ENCODE assay signal across 10 cellular contexts in genomic region chr21:32414579-32415358, GRCh38. TPM values are rescaled to one million over a fixed set of nuclear protein-coding genes. Genes with fewer than 3 reads are reported as not detected.
DNase-seq lines count a peak whose midpoint lies in the region; ATAC-seq, FAIRE-seq and TF ChIP-seq lines count a peak whose summit lies in the region.
"Had no signal": no experiment of that assay in that cellular context is flagged by ENCODE, and none has a peak within 500 bp of the region (broad histone marks: within the 10 kb centered on the region; RNA-seq: fewer than 3 reads in every experiment).

No MANE protein-coding gene starts in this region.

- DNase-seq in heart left ventricle (no peak), Right ventricle myocardium inferior (ENCODE audit: missing footprints) (no peak), astrocyte of the cerebellum (ENCODE audit: low read depth) (no peak), kidney tubule cell (ENCODE audit: low spot score) (peak; percentile 34), uterus (no peak), GM12891 (ENCODE audit: insufficient read length, low spot score) (no peak)
- no peak for DNase-seq in activated CD4-positive, alpha-beta T cell treated with anti-CD3 and anti-CD28 coated beads for 1 hour
- DNase-seq: stimulated activated CD8-positive, alpha-beta memory T cell treated with anti-CD3 and anti-CD28 coated beads, Interleukin-4, amount 100 ng/mL, for 48 hours had no signal

- H3K4me3 ChIP-seq in heart left ventricle (peak overlapping the region in 10 of 12 donors; percentile 51 to 95 (median 78)), astrocyte of the cerebellum (ENCODE audit: low read depth, low read length) (no peak overlapping the region), uterus (peak overlapping the region; percentile 72 to 90)

- H3K27me3 ChIP-seq in heart left ventricle (no peaks in the 10 kb centered on the region), uterus (no peaks in the 10 kb centered on the region)

- FAIRE-seq in GM12891 (lab: Jason Lieb, UNC) = no peak
- FAIRE-seq: G401.6 had no signal

- peak overlapping the region; percentile 24 to 100 (median 99) for H3K27ac ChIP-seq in heart left ventricle
- peak overlapping the region; percentile 98 to 100 for H3K27ac ChIP-seq in uterus

- no peak for ATAC-seq in heart left ventricle
- no peak for ATAC-seq in Right ventricle myocardium inferior
- ATAC-seq in GM19351 (IDR thresholded peaks at IDR 0.05; ENCODE audit: unreplicated experiment) = no peak

- H3K9me3 ChIP-seq in heart left ventricle = no peaks in the 10 kb centered on the region
- H3K9me3 ChIP-seq in uterus = no peaks in the 10 kb centered on the region

- TF ChIP-seq POLR2A in heart left ventricle (IDR thresholded peaks at IDR 0.05) = no peak
- no peak for TF ChIP-seq POLR2A in uterus (IDR thresholded peaks at IDR 0.05)
- no peak for TF ChIP-seq POLR2A in GM12891 (IDR thresholded peaks at IDR 0.05; ENCODE audit: low read depth, low read length)

- in situ Hi-C loops in astrocyte of the cerebellum (cut with HindIII; ENCODE audit: low sequenced_read_pairs) = loop anchor here (5.0 kb wide), 1 partner anchor 108 kb away; no protein-coding TSS in a partner anchor

- peaks cover 12 to 75% (median 50%) of the 10 kb centered on the region in 12 donors for H3K4me1 ChIP-seq in heart left ventricle
- H3K4me1 ChIP-seq in uterus = peaks cover 0 to 14% of the 10 kb centered on the region in 2 donors

- peaks cover 0 to 13% (median 6%) of the 10 kb centered on the region in 9 donors for H3K36me3 ChIP-seq in heart left ventricle
- H3K36me3 ChIP-seq in uterus = no peaks in the 10 kb centered on the region

- intact Hi-C loops in heart left ventricle (cut with DNase I) = loop anchor here in 9 of 10 donors (5.0 to 10.0 kb wide), 8 partner anchors 38 to 198 kb away; partner anchors contain the start of gene CFAP298 (in 1 of the 9)
- intact Hi-C loops in Right ventricle myocardium inferior (cut with DNase I) = loop anchor here (5.0 kb wide), 1 partner anchor 198 kb away; the partner anchor contains the start of gene CFAP298
- intact Hi-C loops in uterus (cut with DNase I; ENCODE audit: low total_unique reads) = loop anchor here (10.0 kb wide), 1 partner anchor 190 kb away; no protein-coding TSS in a partner anchor

- WGBS in heart left ventricle, 4 donors = 49 to 73% (median 57%) methylated on average over 8 of the region's 8 CpGs

- TF ChIP-seq CTCF in heart left ventricle (IDR thresholded peaks at IDR 0.05) (peak in 10 of 12 donors; percentile 9 to 58 (median 33)), astrocyte of the cerebellum (IDR thresholded peaks at IDR 0.05; ENCODE audit: low read depth, low read length, missing control alignments) (peak; percentile 59), uterus (IDR thresholded peaks at IDR 0.05) (peak; percentile 26 to 57 (median 42))

TF ChIP-seq in GM12891, 5 proteins besides CTCF, POLR2A, EP300 and RAD21:
- TF ChIP-seq POLR2AphosphoS5 (IDR thresholded peaks at IDR 0.05; ENCODE audit: low read depth, low read length) = no peak
- TF ChIP-seq SPI1 (IDR thresholded peaks at IDR 0.05; ENCODE audit: low read depth, low read length) = no peak
- TF ChIP-seq POU2F2 (IDR thresholded peaks at IDR 0.05; ENCODE audit: low read depth, low read length) = no peak
- no peak for TF ChIP-seq PAX5 (IDR thresholded peaks at IDR 0.05; ENCODE audit: insufficient read depth, low read length, severe bottlenecking)
- no peak for TF ChIP-seq TAF1 (IDR thresholded peaks at IDR 0.05; ENCODE audit: low read depth, low read length)

RNA-seq across cellular contexts. Expression of gene EVA1C, which starts 2.3 kb away (rescaled TPM):
- 10 to 100 TPM; 10.1 to 44.4 (median 19.7) TPM for total RNA-seq in heart left ventricle
- 10 to 100 TPM; 17.3 to 22.8 TPM for polyA plus RNA-seq in heart left ventricle
- 12.8 TPM for total RNA-seq in Right ventricle myocardium inferior
- total RNA-seq in uterus = 100 to 1,000 TPM in 1 of 4 donors, 10 to 100 TPM in 2, 1 to 10 TPM in 1; 8.3 to 105 (median 48.7) TPM
- polyA plus RNA-seq in GM12891 (2012; ENCODE audit: low read depth, missing spikeins) = not detected

RNA-seq across cellular contexts. Expression of gene URB1, which starts 22.0 kb away (rescaled TPM):
- 10 to 100 TPM in 6 of 9 donors, 1 to 10 TPM in 3; 6.7 to 26.0 (median 11.5) TPM for total RNA-seq in heart left ventricle
- 10 to 100 TPM in 1 of 2 donors, 1 to 10 TPM in 1; 4.6 to 10.3 TPM for polyA plus RNA-seq in heart left ventricle
- 11.6 TPM for total RNA-seq in Right ventricle myocardium inferior
- 10 to 100 TPM; 11.8 to 31.0 (median 26.0) TPM for total RNA-seq in uterus
- 5.3 TPM for polyA plus RNA-seq in GM12891 (2012; ENCODE audit: low read depth, missing spikeins)
